In the genomic region with DNA sequence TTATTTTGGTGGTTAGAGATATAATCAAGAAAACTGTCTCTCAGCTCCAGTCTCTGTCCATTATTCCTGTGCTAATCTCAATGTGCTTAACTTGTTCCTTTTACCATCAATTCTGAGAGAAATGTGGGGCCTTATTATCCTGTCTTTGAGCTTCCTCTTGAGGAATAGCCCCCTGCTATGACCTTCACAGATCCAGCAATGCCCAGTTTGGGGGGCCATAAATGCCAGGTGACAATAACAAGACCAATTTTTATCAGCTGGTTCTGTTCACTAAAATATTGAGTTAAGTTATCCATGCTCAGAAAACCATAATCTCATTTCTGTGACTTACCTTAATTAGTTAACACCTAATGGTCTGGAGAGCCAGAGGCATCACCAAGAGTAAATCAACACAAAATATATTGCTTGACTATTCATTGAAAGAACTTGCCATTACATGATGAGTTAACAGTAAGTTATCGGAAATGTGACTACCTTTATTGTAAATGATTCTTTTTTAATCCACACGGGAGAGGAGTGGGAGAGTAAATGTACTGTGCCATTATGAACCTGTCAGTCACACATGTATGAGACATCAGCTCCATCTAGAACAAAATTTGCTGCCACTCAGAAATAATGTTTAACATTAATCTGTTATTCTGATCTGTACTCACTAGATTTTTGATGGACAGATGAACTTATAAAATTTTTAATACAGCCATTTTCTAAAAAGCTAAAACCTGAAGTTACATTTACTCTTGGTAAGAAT, we compare ENCODE assay signal across 27 cellular contexts.
"Had no signal": no experiment of that assay in that cellular context is flagged by ENCODE, and none has a peak within 500 bp of the region (broad histone marks: within the 10 kb centered on the region; RNA-seq: fewer than 3 reads in every experiment).

No MANE protein-coding gene starts in this region.

- H3K4me2 ChIP-seq: KMS-11, PC-9, SK-N-SH had no signal

- DNase-seq: Karpas-422, KBM-7, MM.1S, MV-4-11, NCI-H1092, NCI-H1105, NCI-H1417 treated with DMSO at 0.1 percent for 48 hours, NCI-H1436 treated with DMSO at 0.1 percent for 48 hours, NCI-H1694 treated with DMSO at 0.1 percent for 48 hours, NCI-H187 treated with DMSO at 0.1 percent for 48 hours, NCI-H2227 treated with DMSO at 0.1 percent for 48 hours, NCI-H345, NCI-H446, NCI-H510A treated with DMSO at 0.1 percent for 48 hours, NCI-H524 treated with DMSO at 0.1 percent for 48 hours, NCI-H526 treated with DMSO at 0.1 percent for 48 hours, NCI-H774, PC-9, SHP77, SIG-M5, SJCRH30, SK-N-SH, SW 1271 had no signal

- H2AFZ ChIP-seq: PC-9 had no signal

- H3K4me1 ChIP-seq: SJCRH30 had no signal

- H3K27ac ChIP-seq: KMS-11, PC-9, RWPE1, SJCRH30 had no signal

- ATAC-seq: Panc1, Right ventricle myocardium inferior had no signal

- H3K36me3 ChIP-seq: SJCRH30 had no signal

- H3K27me3 ChIP-seq: SJCRH30 had no signal

- H3K4me3 ChIP-seq: PC-9, SJCRH30 had no signal

- H3K9me3 ChIP-seq: SJCRH30, SK-N-SH had no signal
